28 cellular contexts compared by ENCODE assay signal in genomic region chr16:69181-69580, GRCh38. TPM values are rescaled to one million over a fixed set of nuclear protein-coding genes. Genes with fewer than 3 reads are reported as not detected.
DNase-seq lines count a peak whose midpoint lies in the region; ATAC-seq, FAIRE-seq and TF ChIP-seq lines count a peak whose summit lies in the region.
"Had no signal": no experiment of that assay in that cellular context is flagged by ENCODE, and none has a peak within 500 bp of the region (broad histone marks: within the 10 kb centered on the region; RNA-seq: fewer than 3 reads in every experiment).

No MANE protein-coding gene starts in this region.

- peaks cover 2% of the 10 kb centered on the region for H3K36me3 Mint-ChIP-seq in osteocyte (ENCODE audit: unreplicated experiment)
- H3K36me3 Mint-ChIP-seq: IgD-negative memory B cell; natural killer cell treated with Interleukin-12 subunit alpha and Interleukin-12 subunit beta and Interleukin-15 and Interleukin-18, amount 100 ng/mL, for 72 hours had no signal

- peaks cover 20 to 78% (median 63%) of the 10 kb centered on the region in 10 experiments for H3K4me1 ChIP-seq in BLaER1 treated with 17β-estradiol and CSF1 and Interleukin-3, amounts not matched to agents 10 nM and 100 nM
- H3K4me1 ChIP-seq in fibroblast of lung (ENCODE audit: control insufficient read depth, extremely low read depth, insufficient read depth, low read length) = peaks cover 60% of the 10 kb centered on the region

- peak overlapping the region; percentile 75 for H3K27ac Mint-ChIP-seq in osteocyte (ENCODE audit: unreplicated experiment)
- H3K27ac Mint-ChIP-seq: activated CD4-positive, alpha-beta memory T cell treated with anti-CD3 and anti-CD28 coated beads, Interleukin-2, amount 10 ng/mL, durations not matched to agents 7 days and 5 days; activated naive CD8-positive, alpha-beta T cell treated with anti-CD3 and anti-CD28 coated beads, Interleukin-2, amount 10 ng/mL, durations not matched to agents 7 days and 5 days; natural killer cell treated with Interleukin-12 subunit alpha and Interleukin-12 subunit beta and Interleukin-15 and Interleukin-18, amount 100 ng/mL, for 72 hours; T-helper 2 cell treated with Interferon-gamma antibody and Interleukin-4, amounts not matched to agents 5 μg/mL and 100 μg/mL, for 36 hours had no signal

- peaks cover 0 to 7% (median 0%) of the 10 kb centered on the region in 11 experiments; a peak in 3 of 22 replicates for H3K36me3 ChIP-seq in BLaER1 treated with 17β-estradiol and CSF1 and Interleukin-3, amounts not matched to agents 10 nM and 100 nM
- H3K36me3 ChIP-seq in fibroblast of lung (ENCODE audit: control insufficient read depth, insufficient read depth, low read length) = peaks cover 6% of the 10 kb centered on the region

- ATAC-seq in HG02642 (IDR thresholded peaks at IDR 0.05; ENCODE audit: poor library complexity, unreplicated experiment) = no peak
- ATAC-seq: left lung; natural killer cell treated with Interleukin-12 subunit alpha and Interleukin-12 subunit beta and Interleukin-15 and Interleukin-18, amount 100 ng/mL, for 72 hours; Right ventricle myocardium inferior had no signal

- peaks cover 0 to 73% (median 20%) of the 10 kb centered on the region in 11 experiments; a peak in 13 of 22 replicates for H4K20me1 ChIP-seq in BLaER1 treated with 17β-estradiol and CSF1 and Interleukin-3, amounts not matched to agents 10 nM and 100 nM
- no peaks in the 10 kb centered on the region for H4K20me1 ChIP-seq in fibroblast of lung (ENCODE audit: control insufficient read depth, extremely low read depth, insufficient read depth, low read length)

- H3K4me1 Mint-ChIP-seq in osteocyte (ENCODE audit: unreplicated experiment) = peaks cover 60% of the 10 kb centered on the region

- no peak overlapping the region for H3K4me3 ChIP-seq in BLaER1 treated with 17β-estradiol and CSF1 and Interleukin-3, amounts not matched to agents 10 nM and 100 nM
- no peak overlapping the region for H3K4me3 ChIP-seq in fibroblast of lung (replicated peaks in 1 of 4; ENCODE audit: control extremely low read depth in 1 of 4, insufficient read depth in 1 of 4, low read depth in 3 of 4, low read length in 4 of 4)
- H3K4me3 ChIP-seq: left lung had no signal

- no peak overlapping the region for H3K27ac ChIP-seq in BLaER1 treated with 17β-estradiol and CSF1 and Interleukin-3, amounts not matched to agents 10 nM and 100 nM
- H3K27ac ChIP-seq in VCaP = peak overlapping the region; percentile 96; the same call in 1 of the 2 replicates
- peak overlapping the region; percentile 76 for H3K27ac ChIP-seq in fibroblast of lung (ENCODE audit: insufficient read depth, low read length)
- H3K27ac ChIP-seq: HL-60, left lung had no signal

- DNase-seq in fibroblast of lung (ENCODE audit: low read depth in 2 of 2) = no peak
- no peak for DNase-seq in osteocyte (ENCODE audit: extremely low spot score, unreplicated experiment)
- no peak for DNase-seq in GM12891 (ENCODE audit: insufficient read length, low spot score)
- no peak for DNase-seq in stimulated activated CD4-positive, alpha-beta T cell treated with anti-CD3 and anti-CD28 coated beads, Interleukin-12 subunit alpha, Interleukin-12 subunit beta, amount 100 ng/mL, for 4 hours
- DNase-seq in MV-4-11 (lab: John Stamatoyannopoulos, UW) = no peak
- DNase-seq: ACHN; activated CD4-positive, alpha-beta memory T cell treated with anti-CD3 and anti-CD28 coated beads, Interleukin-2, amount 10 ng/mL, durations not matched to agents 7 days and 5 days; activated CD4-positive, CD25-positive, alpha-beta regulatory T cell; activated effector memory CD4-positive, alpha-beta T cell treated with Interleukin-2 at 50 U/mL for 16 hours; activated naive CD8-positive, alpha-beta T cell treated with anti-CD3 and anti-CD28 coated beads, Interleukin-2, amount 10 ng/mL, durations not matched to agents 7 days and 5 days; cerebellar nuclear complex; COR-L47; effector CD4-positive, alpha-beta T cell; H7; left lung; midbrain; NCI-H2081; NCI-H345; stimulated activated CD4-positive, alpha-beta T cell treated with anti-CD3 and anti-CD28 coated beads, Interleukin-1b, Interleukin-23, amount 100 ng/mL, for 48 hours had no signal

- peak overlapping the region; percentile 18 for H3K4me3 Mint-ChIP-seq in osteocyte (ENCODE audit: unreplicated experiment)
- H3K4me3 Mint-ChIP-seq: activated CD4-positive, alpha-beta memory T cell treated with anti-CD3 and anti-CD28 coated beads, Interleukin-2, amount 10 ng/mL, durations not matched to agents 7 days and 5 days; activated naive CD8-positive, alpha-beta T cell treated with anti-CD3 and anti-CD28 coated beads, Interleukin-2, amount 10 ng/mL, durations not matched to agents 7 days and 5 days; IgD-negative memory B cell; natural killer cell treated with Interleukin-12 subunit alpha and Interleukin-12 subunit beta and Interleukin-15 and Interleukin-18, amount 100 ng/mL, for 72 hours; T-helper 2 cell treated with Interferon-gamma antibody and Interleukin-4, amounts not matched to agents 5 μg/mL and 100 μg/mL, for 36 hours had no signal

- peak overlapping the region; percentile 12 to 100 (median 39); a peak in 17 of 22 replicates for H3K4me2 ChIP-seq in BLaER1 treated with 17β-estradiol and CSF1 and Interleukin-3, amounts not matched to agents 10 nM and 100 nM
- peak overlapping the region; percentile 51 for H3K4me2 ChIP-seq in fibroblast of lung (ENCODE audit: extremely low read depth, insufficient read depth, low read length)

- peaks cover 18 to 53% (median 44%) of the 10 kb centered on the region in 11 experiments for H3K27me3 ChIP-seq in BLaER1 treated with 17β-estradiol and CSF1 and Interleukin-3, amounts not matched to agents 10 nM and 100 nM
- H3K27me3 ChIP-seq in fibroblast of lung (ENCODE audit: control insufficient read depth, insufficient read depth, low read length) = no peaks in the 10 kb centered on the region

- no peaks in the 10 kb centered on the region for H3K9me3 ChIP-seq in BLaER1 treated with 17β-estradiol and CSF1 and Interleukin-3, amounts not matched to agents 10 nM and 100 nM (replicated peaks in 1 of 11)
- H3K9me3 ChIP-seq in fibroblast of lung (ENCODE audit: control insufficient read depth, insufficient read depth, low read depth, low read length) = no peaks in the 10 kb centered on the region
- H3K9me3 ChIP-seq: left lung had no signal

- no peaks in the 10 kb centered on the region for H3K27me3 Mint-ChIP-seq in osteocyte (ENCODE audit: unreplicated experiment)

- H3K79me2 ChIP-seq in fibroblast of lung (ENCODE audit: control insufficient read depth, insufficient read depth, low read length) = peaks cover 73% of the 10 kb centered on the region

- H2AFZ ChIP-seq in fibroblast of lung (ENCODE audit: low read length) = no peak overlapping the region

- peak overlapping the region in 5 of 11 experiments; percentile 4 to 46 (median 41); a peak in 3 of 22 replicates for H3K9ac ChIP-seq in BLaER1 treated with 17β-estradiol and CSF1 and Interleukin-3, amounts not matched to agents 10 nM and 100 nM
- no peak overlapping the region for H3K9ac ChIP-seq in fibroblast of lung (ENCODE audit: insufficient read depth, low read length)

- TF ChIP-seq CTCF in VCaP (conservative IDR thresholded peaks at IDR 0.05) (no peak), fibroblast of lung (conservative IDR thresholded peaks at IDR 0.05 in 1 of 2, IDR thresholded peaks at IDR 0.05 in 1 of 2; ENCODE audit: low read depth in 1 of 2, low read length in 2 of 2) (no peak), osteocyte (IDR thresholded peaks at IDR 0.05) (no peak)

- no peak for FAIRE-seq in GM12891 (lab: Jason Lieb, UNC)
- FAIRE-seq: frontal cortex had no signal

- no peak for TF ChIP-seq POLR2A in GM12891 (IDR thresholded peaks at IDR 0.05; ENCODE audit: low read depth, low read length)

- H3K9me3 Mint-ChIP-seq in osteocyte (ENCODE audit: unreplicated experiment) = no peaks in the 10 kb centered on the region
- H3K9me3 Mint-ChIP-seq: activated CD4-positive, alpha-beta memory T cell treated with anti-CD3 and anti-CD28 coated beads, Interleukin-2, amount 10 ng/mL, durations not matched to agents 7 days and 5 days; activated naive CD8-positive, alpha-beta T cell treated with anti-CD3 and anti-CD28 coated beads, Interleukin-2, amount 10 ng/mL, durations not matched to agents 7 days and 5 days; IgD-negative memory B cell; natural killer cell treated with Interleukin-12 subunit alpha and Interleukin-12 subunit beta and Interleukin-15 and Interleukin-18, amount 100 ng/mL, for 72 hours; T-helper 2 cell treated with Interferon-gamma antibody and Interleukin-4, amounts not matched to agents 5 μg/mL and 100 μg/mL, for 36 hours had no signal

TF ChIP-seq in GM12891, 5 proteins besides CTCF, POLR2A, EP300 and RAD21:
- no peak for TF ChIP-seq POLR2AphosphoS5 (IDR thresholded peaks at IDR 0.05; ENCODE audit: low read depth, low read length)
- no peak for TF ChIP-seq SPI1 (IDR thresholded peaks at IDR 0.05; ENCODE audit: low read depth, low read length)
- TF ChIP-seq TAF1 (IDR thresholded peaks at IDR 0.05; ENCODE audit: low read depth, low read length) = no peak
- no peak for TF ChIP-seq POU2F2 (IDR thresholded peaks at IDR 0.05; ENCODE audit: low read depth, low read length)
- no peak for TF ChIP-seq PAX5 (IDR thresholded peaks at IDR 0.05; ENCODE audit: insufficient read depth, low read length, severe bottlenecking)

RNA-seq across cellular contexts. Expression of gene RHBDF1, which starts 3.2 kb away (rescaled TPM):
- total RNA-seq in fibroblast of lung (32.9 and 53.8 TPM in 2 replicates), osteocyte (56.8 and 57.6 TPM in 2 replicates)
- 40.5 and 54.6 TPM in 2 replicates for polyA plus RNA-seq in fibroblast of lung
- 50.5 and 62.0 TPM in 2 replicates for polyA plus RNA-seq in fibroblast of lung (2012)
- 157 and 246 TPM in 2 replicates for polyA minus RNA-seq in fibroblast of lung (ENCODE audit: low replicate concordance)
- 3.3 TPM for polyA plus RNA-seq in GM12891 (2012; ENCODE audit: low read depth, missing spikeins)
- polyA plus RNA-seq: IgD-negative memory B cell had no signal

RNA-seq across cellular contexts. Expression of gene MPG, which starts 8.8 kb away (rescaled TPM):
- total RNA-seq in fibroblast of lung (256 and 268 TPM in 2 replicates), osteocyte (65.9 and 71.6 TPM in 2 replicates)
- 45.4 and 49.3 TPM in 2 replicates for polyA plus RNA-seq in fibroblast of lung
- polyA plus RNA-seq in fibroblast of lung (2012) = 84.4 and 112 TPM in 2 replicates
- 42.7 and 46.1 TPM in 2 replicates for polyA minus RNA-seq in fibroblast of lung (ENCODE audit: low replicate concordance)
- polyA plus RNA-seq in GM12891 (2012; ENCODE audit: low read depth, missing spikeins) = 59.5 TPM

RNA-seq across cellular contexts. Expression of gene SNRNP25, which starts 15.6 kb away (rescaled TPM):
- total RNA-seq in fibroblast of lung (14.6 and 20.5 TPM in 2 replicates), osteocyte (28.6 and 30.4 TPM in 2 replicates)
- polyA plus RNA-seq in fibroblast of lung = 25.9 and 49.4 TPM in 2 replicates
- 29.6 and 57.8 TPM in 2 replicates for polyA plus RNA-seq in fibroblast of lung (2012)
- 21.1 and 31.3 TPM in 2 replicates for polyA minus RNA-seq in fibroblast of lung (ENCODE audit: low replicate concordance)
- 60.0 TPM for polyA plus RNA-seq in GM12891 (2012; ENCODE audit: low read depth, missing spikeins)

RNA-seq across cellular contexts. Expression of gene POLR3K, which starts 15.8 kb away (rescaled TPM):
- total RNA-seq in fibroblast of lung (2.6 and 3.3 TPM in 2 replicates), osteocyte (9.9 and 10.3 TPM in 2 replicates)
- polyA plus RNA-seq in fibroblast of lung = 12.9 and 27.3 TPM in 2 replicates
- 9.9 and 19.7 TPM in 2 replicates for polyA plus RNA-seq in fibroblast of lung (2012)
- 8.0 TPM in 1 of 2 replicates, not detected in the other for polyA minus RNA-seq in fibroblast of lung (ENCODE audit: low replicate concordance)
- 36.8 TPM for polyA plus RNA-seq in GM12891 (2012; ENCODE audit: low read depth, missing spikeins)

Comparison
In these comparisons a context has a peak if more than half of its experiments do, and no peak if none do; other contexts are left out.
1. H3K27ac ChIP-seq: peak in VCaP (single experiment) and fibroblast of lung (single experiment); none in BLaER1 treated with 17β-estradiol and CSF1 and Interleukin-3, amounts not matched to agents 10 nM and 100 nM (0 of 11).